15 cellular contexts compared by ENCODE assay signal in the genomic region with DNA sequence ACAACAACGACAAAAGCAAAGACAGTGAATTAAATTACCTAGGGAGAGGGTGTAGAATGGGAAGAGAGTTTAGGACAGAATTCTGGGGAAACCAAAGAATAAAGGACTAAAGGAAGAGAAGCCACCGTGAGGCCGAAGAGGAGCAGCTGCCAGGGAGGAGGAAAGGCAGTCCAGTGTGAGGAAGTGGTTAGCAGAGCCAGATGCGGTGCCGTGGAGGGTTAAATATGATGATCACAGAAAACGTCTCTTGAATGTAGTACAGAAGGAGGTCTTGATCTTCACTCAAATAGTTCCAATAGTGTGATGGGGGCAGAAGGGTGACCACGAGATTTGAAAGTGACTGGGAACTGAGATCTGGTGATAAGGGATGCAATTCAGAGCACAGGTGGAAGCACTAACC.
"Had no signal": no experiment of that assay in that cellular context is flagged by ENCODE, and none has a peak within 500 bp of the region (broad histone marks: within the 10 kb centered on the region; RNA-seq: fewer than 3 reads in every experiment).

No MANE protein-coding gene starts in this region.

- H3K36me3 Mint-ChIP-seq: activated naive CD8-positive, alpha-beta T cell; naive B cell; type B pancreatic cell had no signal

- DNase-seq: activated CD4-positive, CD25-positive, alpha-beta regulatory T cell treated with anti-CD3 and anti-CD28 coated beads, Interleukin-2, amount 50 U/mL, for 72 hours; amygdala; effector memory CD8-positive, alpha-beta T cell; esophagus squamous epithelium; mesenchymal stem cell; mucosa of descending colon; naive B cell; T-helper 9 cell; testis had no signal

- H3K9me3 Mint-ChIP-seq: effector memory CD8-positive, alpha-beta T cell had no signal

- H3K36me3 ChIP-seq: cardiac muscle cell, esophagus squamous epithelium, prostate gland, right atrium auricular region had no signal

- H3K27ac ChIP-seq: cardiac muscle cell, esophagus squamous epithelium, prostate gland, right atrium auricular region, testis, VCaP had no signal

- H3K27me3 Mint-ChIP-seq: type B pancreatic cell had no signal

- H3K4me3 Mint-ChIP-seq: activated naive CD8-positive, alpha-beta T cell; effector memory CD8-positive, alpha-beta T cell; naive B cell; type B pancreatic cell had no signal

- H3K9me3 ChIP-seq: esophagus squamous epithelium, mucosa of descending colon, prostate gland, right atrium auricular region, testis had no signal

- ATAC-seq: effector memory CD8-positive, alpha-beta T cell; mucosa of descending colon had no signal

- H3K4me3 ChIP-seq: cardiac muscle cell, esophagus squamous epithelium, mucosa of descending colon, prostate gland, right atrium auricular region, testis had no signal

- H3K4me1 ChIP-seq: esophagus squamous epithelium, prostate gland, right atrium auricular region, testis had no signal

- H3K27ac Mint-ChIP-seq: activated naive CD8-positive, alpha-beta T cell; effector memory CD8-positive, alpha-beta T cell; naive B cell; type B pancreatic cell had no signal

- H3K27me3 ChIP-seq: cardiac muscle cell, right atrium auricular region, testis had no signal
